Comparison of ENCODE assay signal across 11 cellular contexts in genomic region chr1:212833211-212834207, GRCh38. TPM values are rescaled to one million over a fixed set of nuclear protein-coding genes. Genes with fewer than 3 reads are reported as not detected.
A peak's percentile ranks its signal among the peaks of the same experiment; 100 is the strongest.
DNase-seq lines count a peak whose midpoint lies in the region; ATAC-seq, FAIRE-seq and TF ChIP-seq lines count a peak whose summit lies in the region.
"Not testable (repeated sequence)": the region's sequence is repeated elsewhere in the genome, so short reads cannot be mapped to it uniquely, and the experiment has no call there.
"Had no signal": no experiment of that assay in that cellular context is flagged by ENCODE, and none has a peak within 500 bp of the region (broad histone marks: within the 10 kb centered on the region; RNA-seq: fewer than 3 reads in every experiment).

No MANE protein-coding gene starts in this region.

- H3K27ac ChIP-seq in keratinocyte (ENCODE audit: control insufficient read depth, insufficient read depth, low read length), result not testable (repeated sequence)

- CTCF ChIA-PET in Caco-2 (lab: Charles Lee), result interaction anchor here (0.8 to 1.2 kb wide), 2 partner anchors 19 to 25 kb away, joined by 3 to 4 read pairs; partner anchors contain the start of gene FLVCR1

- H3K4me1 ChIP-seq in Caco-2, result peaks cover 28% of the 10 kb centered on the region
- not testable (repeated sequence) for H3K4me1 ChIP-seq in keratinocyte (ENCODE audit: control insufficient read depth, extremely low read depth, insufficient read depth, low read length)

- H2AFZ ChIP-seq in keratinocyte (ENCODE audit: control insufficient read depth, low read length), result peak overlapping the region; percentile 26

- not testable (repeated sequence) for H3K27me3 Mint-ChIP-seq in Caco-2 (ENCODE audit: insufficient read depth, unreplicated experiment); progenitor cell of endocrine pancreas

- not testable (repeated sequence) for H3K4me3 Mint-ChIP-seq in Caco-2 (ENCODE audit: unreplicated experiment); progenitor cell of endocrine pancreas (ENCODE audit: low read depth)

- H3K79me2 ChIP-seq in keratinocyte (ENCODE audit: control insufficient read depth, insufficient read depth, low read length), result not testable (repeated sequence)

- not testable (repeated sequence) for H3K4me3 ChIP-seq in Caco-2 (ENCODE audit: low read depth, low read length); keratinocyte (ENCODE audit: control insufficient read depth in 2 of 3, extremely low read depth in 1 of 3, insufficient read depth in 2 of 3, low read depth in 1 of 3, low read length in 3 of 3)

- intact Hi-C loops in Caco-2 (cut with micrococcal nuclease; ENCODE audit: unreplicated experiment), result not testable (repeated sequence)

- not testable (repeated sequence) for H3K36me3 Mint-ChIP-seq in Caco-2 (ENCODE audit: insufficient read depth, unreplicated experiment); progenitor cell of endocrine pancreas (ENCODE audit: insufficient read depth)

- POLR2A ChIA-PET in Caco-2 (lab: Charles Lee), result interaction anchor here (0.6 to 1.2 kb wide), 2 partner anchors 24 to 25 kb away, joined by 3 to 4 read pairs; partner anchors contain the start of gene FLVCR1

- H3K9me1 ChIP-seq in keratinocyte (ENCODE audit: control insufficient read depth, extremely low read depth, insufficient read depth, low read length), result not testable (repeated sequence)

- not testable (repeated sequence) for H3K36me3 ChIP-seq in Caco-2 (ENCODE audit: control insufficient read depth, insufficient read depth, low read length); keratinocyte (ENCODE audit: control insufficient read depth in 2 of 2, extremely low read depth in 1 of 2, insufficient read depth in 2 of 2, low read length in 2 of 2)

- TF ChIP-seq CTCF in Caco-2 (IDR thresholded peaks at IDR 0.05; ENCODE audit: insufficient read depth in 1 of 2, low read depth in 1 of 2, low read length in 1 of 2, severe bottlenecking in 1 of 2, unreplicated experiment in 1 of 2); keratinocyte (optimal IDR thresholded peaks at IDR 0.05 in 1 of 3, IDR thresholded peaks at IDR 0.05 in 1 of 3, conservative IDR thresholded peaks at IDR 0.05 in 1 of 3; ENCODE audit: extremely low read depth in 1 of 3, insufficient read depth in 2 of 3, low read length in 3 of 3); progenitor cell of endocrine pancreas (IDR thresholded peaks at IDR 0.05; ENCODE audit: unreplicated experiment): not testable (repeated sequence)

- H3K27me3 ChIP-seq in Caco-2 (replicated peaks; ENCODE audit: control insufficient read depth, insufficient read depth, low read length); keratinocyte (ENCODE audit: control insufficient read depth, extremely low read depth, insufficient read depth, low read length): not testable (repeated sequence)

- not testable (repeated sequence) for H3K4me2 ChIP-seq in keratinocyte (ENCODE audit: control insufficient read depth, extremely low read depth, insufficient read depth, low read depth, low read length)

- H4K20me1 ChIP-seq in keratinocyte (ENCODE audit: control insufficient read depth, extremely low read depth, insufficient read depth, low read length), result not testable (repeated sequence)

- dilution Hi-C loops in keratinocyte (cut with MboI; ENCODE audit: extremely low pct_ligation_motif_present, low sequenced_read_pairs), result not testable (repeated sequence)

- BruUV-seq in Caco-2 (replicated peaks; lab: Mats Ljungman, UMichigan), result not testable (repeated sequence)

- H3K4me1 Mint-ChIP-seq in Caco-2 (ENCODE audit: low read depth, unreplicated experiment), result peaks cover 21% of the 10 kb centered on the region
- peaks cover 11% of the 10 kb centered on the region for H3K4me1 Mint-ChIP-seq in progenitor cell of endocrine pancreas (ENCODE audit: low read depth)

- DNase-seq in Caco-2 (peak; percentile 24 to 59), SW480 (ENCODE audit: low spot score) (peak; percentile 33)
- DNase-seq in keratinocyte (ENCODE audit: low read depth, low spot score); progenitor cell of endocrine pancreas (ENCODE audit: low spot score, unreplicated experiment): not testable (repeated sequence)

- H3K27ac Mint-ChIP-seq in Caco-2 (ENCODE audit: unreplicated experiment) (peak overlapping the region; percentile 45), progenitor cell of endocrine pancreas (peak overlapping the region; percentile 37)

- not testable (repeated sequence) for H3K9me3 ChIP-seq in Caco-2; keratinocyte (ENCODE audit: control insufficient read depth, low read depth, low read length)

- not testable (repeated sequence) for FAIRE-seq in keratinocyte (lab: Jason Lieb, UNC)

- not testable (repeated sequence) for H3K9me3 Mint-ChIP-seq in Caco-2 (ENCODE audit: unreplicated experiment); progenitor cell of endocrine pancreas (ENCODE audit: low read depth)

- not testable (repeated sequence) for H3K9ac ChIP-seq in keratinocyte (ENCODE audit: control insufficient read depth, extremely low read depth, insufficient read depth, low read length)

- peak; percentile 98 for ATAC-seq in GM18861 (IDR thresholded peaks at IDR 0.05; ENCODE audit: unreplicated experiment)
- ATAC-seq in GM19468 (IDR thresholded peaks at IDR 0.05; ENCODE audit: extremely low read depth, unreplicated experiment), result peak; percentile 65
- ATAC-seq in HG02759 (IDR thresholded peaks at IDR 0.05; ENCODE audit: unreplicated experiment), result peak; percentile 90
- ATAC-seq in HG03175 (IDR thresholded peaks at IDR 0.05; ENCODE audit: unreplicated experiment), result peak; percentile 82

RNA-seq across cellular contexts. Expression of gene SPATA45, which starts 13.9 kb away (rescaled TPM):
- not detected in 2 replicates for total RNA-seq in Caco-2 (2022)
- not detected in 3 replicates for polyA plus RNA-seq in keratinocyte
- polyA plus RNA-seq in keratinocyte (2011; ENCODE audit: low read depth), result not detected
- polyA plus RNA-seq in keratinocyte (2011; cell fraction: cytosol; rRNA removed), result not detected in 2 replicates
- polyA plus RNA-seq in keratinocyte (2011; cell fraction: nucleus; rRNA removed), result not detected in 2 replicates
- not detected in 2 replicates for polyA plus RNA-seq in keratinocyte (2012; ENCODE audit: low replicate concordance)
- polyA minus RNA-seq in keratinocyte, result not detected in 3 replicates
- not detected for polyA minus RNA-seq in keratinocyte (2011; cell fraction: cytosol; rRNA and poly(A)+ RNA removed)
- not detected in 2 replicates for polyA minus RNA-seq in keratinocyte (2011; cell fraction: nucleus; rRNA and poly(A)+ RNA removed)
- 0.69 TPM in 1 of 2 replicates, not detected in the other for total RNA-seq in progenitor cell of endocrine pancreas
- total RNA-seq: activated CD4-positive, alpha-beta T cell treated with anti-CD3 and anti-CD28 coated beads, Interleukin-2, amount 10 ng/mL, durations not matched to agents 24 days and 14 days; gastrocnemius medialis; GM23248 had no signal
- polyA plus RNA-seq: GM23248 had no signal

RNA-seq across cellular contexts. Expression of gene FLVCR1, which starts 24.6 kb away (rescaled TPM):
- total RNA-seq in Caco-2 (2022) (30.8 and 36.3 TPM in 2 replicates), progenitor cell of endocrine pancreas (27.0 and 31.4 TPM in 2 replicates)
- 3.3 to 6.4 TPM (median 4.0 TPM) in 3 replicates for polyA plus RNA-seq in keratinocyte
- 0.65 TPM for polyA plus RNA-seq in keratinocyte (2011; ENCODE audit: low read depth)
- 1.2 and 1.9 TPM in 2 replicates for polyA plus RNA-seq in keratinocyte (2011; cell fraction: cytosol; rRNA removed)
- 6.6 and 11.2 TPM in 2 replicates for polyA plus RNA-seq in keratinocyte (2011; cell fraction: nucleus; rRNA removed)
- 3.1 and 4.2 TPM in 2 replicates for polyA plus RNA-seq in keratinocyte (2012; ENCODE audit: low replicate concordance)
- 6.8 to 10.2 TPM (median 9.5 TPM) in 3 replicates for polyA minus RNA-seq in keratinocyte
- 4.8 TPM for polyA minus RNA-seq in keratinocyte (2011; cell fraction: cytosol; rRNA and poly(A)+ RNA removed)
- 7.3 and 11.3 TPM in 2 replicates for polyA minus RNA-seq in keratinocyte (2011; cell fraction: nucleus; rRNA and poly(A)+ RNA removed)

RNA-seq across cellular contexts. Expression of gene TATDN3, which starts 41.8 kb away (rescaled TPM):
- total RNA-seq in Caco-2 (2022) (9.6 and 12.4 TPM in 2 replicates), progenitor cell of endocrine pancreas (12.1 and 15.0 TPM in 2 replicates)
- polyA plus RNA-seq in keratinocyte, result 9.0 to 11.6 TPM (median 10.5 TPM) in 3 replicates
- polyA plus RNA-seq in keratinocyte (2011; ENCODE audit: low read depth), result 7.5 TPM
- 9.3 and 16.5 TPM in 2 replicates for polyA plus RNA-seq in keratinocyte (2011; cell fraction: cytosol; rRNA removed)
- polyA plus RNA-seq in keratinocyte (2011; cell fraction: nucleus; rRNA removed), result 7.8 and 8.2 TPM in 2 replicates
- polyA plus RNA-seq in keratinocyte (2012; ENCODE audit: low replicate concordance), result 8.9 and 9.1 TPM in 2 replicates
- 3.5 to 10.5 TPM (median 10.1 TPM) in 3 replicates for polyA minus RNA-seq in keratinocyte
- 5.9 TPM for polyA minus RNA-seq in keratinocyte (2011; cell fraction: cytosol; rRNA and poly(A)+ RNA removed)
- polyA minus RNA-seq in keratinocyte (2011; cell fraction: nucleus; rRNA and poly(A)+ RNA removed), result 2.4 and 2.8 TPM in 2 replicates

RNA-seq across cellular contexts. Expression of gene NSL1, which starts 41.9 kb away (rescaled TPM):
- total RNA-seq in Caco-2 (2022) (35.9 and 45.6 TPM in 2 replicates), progenitor cell of endocrine pancreas (37.2 and 41.1 TPM in 2 replicates)
- 14.1 to 25.5 TPM (median 20.5 TPM) in 3 replicates for polyA plus RNA-seq in keratinocyte
- polyA plus RNA-seq in keratinocyte (2011; ENCODE audit: low read depth), result 5.9 TPM
- polyA plus RNA-seq in keratinocyte (2011; cell fraction: cytosol; rRNA removed), result 12.9 and 18.5 TPM in 2 replicates
- 10.2 and 13.1 TPM in 2 replicates for polyA plus RNA-seq in keratinocyte (2011; cell fraction: nucleus; rRNA removed)
- polyA plus RNA-seq in keratinocyte (2012; ENCODE audit: low replicate concordance), result 5.7 and 16.6 TPM in 2 replicates
- polyA minus RNA-seq in keratinocyte, result 4.4 to 7.2 TPM (median 5.7 TPM) in 3 replicates
- polyA minus RNA-seq in keratinocyte (2011; cell fraction: cytosol; rRNA and poly(A)+ RNA removed), result 10.7 TPM
- 4.6 and 4.7 TPM in 2 replicates for polyA minus RNA-seq in keratinocyte (2011; cell fraction: nucleus; rRNA and poly(A)+ RNA removed)
